ENCODE assay signal across 1 cellular context in the genomic region with DNA sequence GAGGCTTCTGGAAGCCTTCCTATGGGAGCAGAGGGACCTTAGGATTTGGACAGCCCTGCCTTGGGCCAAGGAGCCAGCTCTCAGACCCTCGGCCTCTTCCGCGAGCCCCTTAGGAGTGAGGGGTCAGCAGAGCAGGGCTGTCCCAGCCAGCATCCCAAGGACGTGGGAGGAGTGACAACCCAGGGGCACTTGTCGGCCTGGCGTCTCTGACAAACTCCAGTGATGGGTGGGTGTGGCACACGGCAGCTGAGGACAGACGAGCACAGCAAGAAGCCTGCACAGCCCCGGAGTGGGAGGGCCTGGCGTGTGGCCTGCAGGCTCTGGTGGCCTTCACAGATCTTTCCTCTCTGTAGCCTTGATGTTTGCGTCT.
TF ChIP-seq lines count a peak whose summit lies in the region.

No MANE protein-coding gene starts in this region.

TF ChIP-seq in HepG2, 621 proteins besides CTCF, POLR2A, EP300 and RAD21:
- TF ChIP-seq, protein P1, sequence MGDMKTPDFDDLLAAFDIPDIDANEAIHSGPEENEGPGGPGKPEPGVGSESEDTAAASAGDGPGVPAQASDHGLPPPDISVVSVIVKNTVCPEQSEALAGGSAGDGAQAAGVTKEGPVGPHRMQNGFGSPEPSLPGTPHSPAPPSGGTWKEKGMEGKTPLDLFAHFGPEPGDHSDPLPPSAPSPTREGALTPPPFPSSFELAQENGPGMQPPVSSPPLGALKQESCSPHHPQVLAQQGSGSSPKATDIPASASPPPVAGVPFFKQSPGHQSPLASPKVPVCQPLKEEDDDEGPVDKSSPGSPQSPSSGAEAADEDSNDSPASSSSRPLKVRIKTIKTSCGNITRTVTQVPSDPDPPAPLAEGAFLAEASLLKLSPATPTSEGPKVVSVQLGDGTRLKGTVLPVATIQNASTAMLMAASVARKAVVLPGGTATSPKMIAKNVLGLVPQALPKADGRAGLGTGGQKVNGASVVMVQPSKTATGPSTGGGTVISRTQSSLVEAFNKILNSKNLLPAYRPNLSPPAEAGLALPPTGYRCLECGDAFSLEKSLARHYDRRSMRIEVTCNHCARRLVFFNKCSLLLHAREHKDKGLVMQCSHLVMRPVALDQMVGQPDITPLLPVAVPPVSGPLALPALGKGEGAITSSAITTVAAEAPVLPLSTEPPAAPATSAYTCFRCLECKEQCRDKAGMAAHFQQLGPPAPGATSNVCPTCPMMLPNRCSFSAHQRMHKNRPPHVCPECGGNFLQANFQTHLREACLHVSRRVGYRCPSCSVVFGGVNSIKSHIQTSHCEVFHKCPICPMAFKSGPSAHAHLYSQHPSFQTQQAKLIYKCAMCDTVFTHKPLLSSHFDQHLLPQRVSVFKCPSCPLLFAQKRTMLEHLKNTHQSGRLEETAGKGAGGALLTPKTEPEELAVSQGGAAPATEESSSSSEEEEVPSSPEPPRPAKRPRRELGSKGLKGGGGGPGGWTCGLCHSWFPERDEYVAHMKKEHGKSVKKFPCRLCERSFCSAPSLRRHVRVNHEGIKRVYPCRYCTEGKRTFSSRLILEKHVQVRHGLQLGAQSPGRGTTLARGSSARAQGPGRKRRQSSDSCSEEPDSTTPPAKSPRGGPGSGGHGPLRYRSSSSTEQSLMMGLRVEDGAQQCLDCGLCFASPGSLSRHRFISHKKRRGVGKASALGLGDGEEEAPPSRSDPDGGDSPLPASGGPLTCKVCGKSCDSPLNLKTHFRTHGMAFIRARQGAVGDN (CRISPR knock-in tag; IDR thresholded peaks at IDR 0.05), result peak; percentile 20; the same call in 1 of the 2 replicates
- TF ChIP-seq SATB2 (CRISPR knock-in tag; IDR thresholded peaks at IDR 0.05) (no peak), SOX5 (CRISPR knock-in tag; IDR thresholded peaks at IDR 0.05; ENCODE audit: borderline replicate concordance) (no peak), ZNF766 (CRISPR knock-in tag; IDR thresholded peaks at IDR 0.05; ENCODE audit: borderline replicate concordance) (no peak), MTF1 (CRISPR knock-in tag; IDR thresholded peaks at IDR 0.05) (no peak)
- TF ChIP-seq, protein P2, sequence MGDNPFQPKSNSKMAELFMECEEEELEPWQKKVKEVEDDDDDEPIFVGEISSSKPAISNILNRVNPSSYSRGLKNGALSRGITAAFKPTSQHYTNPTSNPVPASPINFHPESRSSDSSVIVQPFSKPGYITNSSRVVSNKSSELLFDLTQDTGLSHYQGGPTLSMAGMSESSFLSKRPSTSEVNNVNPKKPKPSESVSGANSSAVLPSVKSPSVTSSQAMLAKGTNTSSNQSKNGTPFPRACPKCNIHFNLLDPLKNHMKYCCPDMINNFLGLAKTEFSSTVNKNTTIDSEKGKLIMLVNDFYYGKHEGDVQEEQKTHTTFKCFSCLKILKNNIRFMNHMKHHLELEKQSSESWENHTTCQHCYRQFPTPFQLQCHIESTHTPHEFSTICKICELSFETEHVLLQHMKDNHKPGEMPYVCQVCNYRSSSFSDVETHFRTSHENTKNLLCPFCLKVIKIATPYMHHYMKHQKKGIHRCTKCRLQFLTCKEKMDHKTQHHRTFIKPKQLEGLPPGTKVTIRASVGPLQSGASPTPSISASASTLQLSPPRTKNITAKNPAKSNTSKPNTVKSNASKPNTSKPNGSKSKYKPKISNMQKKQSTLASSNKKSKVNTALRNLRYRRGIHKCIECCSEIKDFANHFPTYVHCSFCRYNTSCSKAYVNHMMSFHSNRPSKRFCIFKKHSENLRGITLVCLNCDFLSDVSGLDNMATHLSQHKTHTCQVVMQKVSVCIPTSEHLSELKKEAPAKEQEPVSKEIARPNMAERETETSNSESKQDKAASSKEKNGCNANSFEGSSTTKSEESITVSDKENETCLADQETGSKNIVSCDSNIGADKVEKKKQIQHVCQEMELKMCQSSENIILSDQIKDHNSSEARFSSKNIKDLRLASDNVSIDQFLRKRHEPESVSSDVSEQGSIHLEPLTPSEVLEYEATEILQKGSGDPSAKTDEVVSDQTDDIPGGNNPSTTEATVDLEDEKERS (CRISPR knock-in tag; IDR thresholded peaks at IDR 0.05), result no peak
